In the genomic region with DNA sequence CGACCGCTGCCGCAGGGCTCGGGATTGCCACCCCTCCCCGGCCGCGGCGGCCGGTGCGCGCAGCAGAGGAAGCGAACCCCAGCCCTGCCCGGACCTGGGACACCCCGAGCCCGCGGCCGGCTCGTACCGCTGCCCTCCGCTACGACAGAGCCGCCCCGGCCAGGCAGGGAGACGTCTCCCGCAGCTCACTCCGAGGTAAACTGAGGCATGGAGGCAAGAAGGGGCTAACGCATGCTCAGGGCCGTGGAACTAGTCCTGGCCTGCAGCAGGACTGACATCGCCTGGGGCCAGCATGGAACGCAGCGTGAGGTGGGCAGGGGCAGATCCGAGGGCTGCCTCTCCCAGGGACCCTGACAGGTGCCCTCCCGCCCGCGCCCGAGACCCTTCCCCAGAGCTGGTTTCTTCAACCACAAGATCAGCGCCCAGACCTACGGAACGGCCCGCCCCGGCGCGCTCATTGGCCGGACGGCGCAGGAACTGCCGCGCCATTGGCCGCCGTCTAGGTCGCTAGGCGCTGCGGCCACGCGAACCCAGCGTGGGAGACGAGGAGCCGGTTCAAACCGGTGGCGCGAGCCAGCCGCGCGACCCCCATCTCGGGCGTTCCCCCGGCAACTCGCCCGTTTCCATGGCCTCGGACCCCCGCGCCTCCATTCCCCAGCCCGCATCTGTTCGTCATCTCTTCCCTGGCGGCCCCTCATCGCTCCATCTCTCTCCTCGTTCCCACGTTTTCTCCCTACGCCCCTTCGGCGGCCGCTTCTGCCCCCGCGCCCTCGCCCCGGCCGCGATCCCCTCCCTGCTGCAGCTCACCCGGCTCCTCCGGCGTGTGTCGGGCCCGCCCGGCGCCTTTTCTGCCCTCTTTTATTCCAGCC, we compare ENCODE assay signal across 8 cellular contexts. TPM values are rescaled to one million over a fixed set of nuclear protein-coding genes. Genes with fewer than 3 reads are reported as not detected.
DNase-seq lines count a peak whose midpoint lies in the region; ATAC-seq, FAIRE-seq and TF ChIP-seq lines count a peak whose summit lies in the region.

A gene (minus strand): TSS at position 848 of the 869 bp plus-strand sequence. CDS start 960 bp downstream, outside the sequence.

- peak within 1 kb of the TSS; percentile 65 for H4K5ac ChIP-seq in H1 (ENCODE audit: insufficient read length, low read depth, low read length)

- no peaks in the 10 kb centered on the region for H3K79me1 ChIP-seq in H1 (ENCODE audit: low read depth, low read length)

- peaks cover 14% of the 10 kb centered on the region for H3K23me2 ChIP-seq in H1 (ENCODE audit: low read depth, low read length)

- H3K4me1 ChIP-seq in H1 (replicated peaks in 1 of 4; ENCODE audit: control insufficient read depth in 3 of 4, insufficient read depth in 4 of 4, low read length in 3 of 4): peaks cover 0 to 7% (median 5%) of the 10 kb centered on the region in 4 experiments; a peak in 6 of 7 replicates

- H2BK12ac ChIP-seq in H1 (ENCODE audit: low read depth, low read length): peak within 1 kb of the TSS; percentile 84; the same call in 1 of the 2 replicates

- H3K23ac ChIP-seq in H1 (ENCODE audit: insufficient read length): no peak within 1 kb of the TSS

- TF ChIP-seq POLR2A in GM19099 (IDR thresholded peaks at IDR 0.05; ENCODE audit: extremely low read depth, insufficient read length, low read depth) (peak; percentile 13), H1 (IDR thresholded peaks at IDR 0.05; ENCODE audit: control extremely low read depth in 1 of 2, low read depth in 2 of 2, low read length in 2 of 2) (no peak; a peak in 1 of 3 replicates)

- CTCF ChIA-PET in H1 (lab: Charles Lee; ENCODE audit: partially characterized antibody): interaction anchor here (0.7 to 14.5 kb wide), 9 partner anchors 9 to 110 kb away, joined by 3 to 146 read pairs (median 4); no protein-coding TSS in a partner anchor

- H3K4me3 ChIP-seq in H1 (ENCODE audit: extremely low read depth in 1 of 4, insufficient read depth in 2 of 4, low read depth in 3 of 4, low read length in 4 of 4): peak within 1 kb of the TSS; percentile 67 to 79 (median 68)

- H2AFZ ChIP-seq in H1 (ENCODE audit: low read length): peak within 1 kb of the TSS; percentile 66; the same call in 1 of the 2 replicates

- peak within 1 kb of the TSS; percentile 93 for H4K91ac ChIP-seq in H1 (replicated peaks; ENCODE audit: insufficient read length, low read length)

- no peak for FAIRE-seq in H1 (lab: Jason Lieb, UNC)

- no peak for TF ChIP-seq EP300 in H1 (IDR thresholded peaks at IDR 0.05; ENCODE audit: borderline replicate concordance in 1 of 2, low read depth in 2 of 2, low read length in 2 of 2)

- H3K18ac ChIP-seq in H1 (ENCODE audit: extremely low read depth, low read length): peak within 1 kb of the TSS; percentile 83

- peaks cover 0 to 4% of the 10 kb centered on the region in 2 experiments for H4K20me1 ChIP-seq in H1 (replicated peaks in 1 of 2; ENCODE audit: control insufficient read depth in 1 of 2, insufficient read depth in 2 of 2, low read length in 2 of 2)

- H2BK15ac ChIP-seq in H1 (ENCODE audit: low read length): 0 out of 2 replicates have a peak within 1 kb of the TSS, but pooled peaks have one; percentile 97

- H3K36me3 ChIP-seq in H1 (ENCODE audit: control insufficient read depth in 2 of 4, insufficient read depth in 4 of 4, low read length in 3 of 4): no peaks in the 10 kb centered on the region

- peak within 1 kb of the TSS; percentile 93 to 100 for H3K4me2 ChIP-seq in H1 (ENCODE audit: insufficient read depth in 1 of 2, low read depth in 2 of 2, low read length in 2 of 2)

- H2AK5ac ChIP-seq in H1 (ENCODE audit: low read depth, low read length): peak within 1 kb of the TSS; percentile 83; the same call in 1 of the 2 replicates

- 0 out of 2 replicates have a peak within 1 kb of the TSS, but pooled peaks have one; percentile 55 for H2BK20ac ChIP-seq in H1 (ENCODE audit: low read length)

- H4K8ac ChIP-seq in H1 (ENCODE audit: extremely low read depth, insufficient read depth, low read length): peak within 1 kb of the TSS; percentile 99

- peak; percentile 62 for ATAC-seq in HG03432 (IDR thresholded peaks at IDR 0.05; ENCODE audit: unreplicated experiment)

- no peak for TF ChIP-seq RAD21 in H1 (IDR thresholded peaks at IDR 0.05 in 1 of 2, conservative IDR thresholded peaks at IDR 0.05 in 1 of 2; ENCODE audit: low read depth in 2 of 2, low read length in 2 of 2)

- POLR2A ChIA-PET in H1 (lab: Charles Lee; ENCODE audit: partially characterized antibody): interaction anchor here (0.8 to 6.2 kb wide), 13 partner anchors 11 to 112 kb away, joined by 3 to 29 read pairs (median 4); a partner anchor contains a TSS

- H3K14ac ChIP-seq in H1 (ENCODE audit: insufficient read length): no peak within 1 kb of the TSS

- H3K27ac ChIP-seq in H1 (ENCODE audit: low read depth, low read length): peak within 1 kb of the TSS; percentile 94

- peak within 1 kb of the TSS; percentile 44 for H3K4ac ChIP-seq in H1 (replicated peaks; ENCODE audit: insufficient read length, low read depth, low read length)

- TF ChIP-seq CTCF in H1 (IDR thresholded peaks at IDR 0.05; ENCODE audit: control extremely low read depth in 1 of 3, insufficient read depth in 1 of 3, low read depth in 1 of 3, low read length in 3 of 3): no peak

- DNase-seq in Ammon's horn (ENCODE audit: low spot score) (peak; percentile 94), NCI-H774 (lab: John Stamatoyannopoulos, UW) (peak; percentile 31), H1 (ENCODE audit: low read depth in 1 of 2, low spot score in 2 of 2) (peak in 1 of 2 experiments; percentile 91), medulla oblongata (ENCODE audit: extremely low spot score) (peak; percentile 91)
- DNase-seq in activated CD8-positive, alpha-beta memory T cell treated with anti-CD3 and anti-CD28 coated beads for 4 hours (ENCODE audit: low read depth in 2 of 2): peak; percentile 38 to 61
- DNase-seq in stimulated activated CD4-positive, alpha-beta T cell treated with anti-CD3 and anti-CD28 coated beads, TNF-alpha, amount 100 ng/mL, for 4 hours (ENCODE audit: low read depth in 3 of 3): peak; percentile 56 to 67 (median 60)

- peaks cover 0 to 13% (median 5%) of the 10 kb centered on the region in 4 experiments; a peak in 5 of 7 replicates for H3K27me3 ChIP-seq in H1 (replicated peaks in 1 of 4; ENCODE audit: control insufficient read depth in 3 of 4, extremely low read depth in 1 of 4, insufficient read depth in 3 of 4, low read length in 3 of 4)

- WGBS in H1 (ENCODE audit: extremely low coverage in 1 of 2, insufficient coverage in 1 of 2, insufficient read length in 1 of 2, insufficient replicate concordance in 2 of 2, low coverage in 1 of 2, low lambda C conversion rate in 2 of 2, missing lambda C conversion rate in 1 of 2), 2 experiments: 2% methylated on average over 63 of the region's 95 CpGs; no CpG with 5 or more reads in 1 of the 2 experiments

- no peaks in the 10 kb centered on the region for H3K9me3 ChIP-seq in H1 (ENCODE audit: insufficient read depth in 2 of 2, low read depth in 1 of 2, low read length in 1 of 2)

- peak within 1 kb of the TSS; percentile 69 for H3K56ac ChIP-seq in H1 (replicated peaks; ENCODE audit: insufficient read length, low read depth, low read length)

- H2BK5ac ChIP-seq in H1 (ENCODE audit: low read depth, low read length): peak within 1 kb of the TSS; percentile 93

- H2BK120ac ChIP-seq in H1 (replicated peaks; ENCODE audit: low read depth, low read length): no peak within 1 kb of the TSS

- peak within 1 kb of the TSS; percentile 81 to 91 (median 82) for H3K9ac ChIP-seq in H1 (replicated peaks in 1 of 4; ENCODE audit: extremely low read depth in 1 of 4, low read depth in 3 of 4, low read length in 3 of 4)

- H3K79me2 ChIP-seq in H1 (ENCODE audit: control insufficient read depth in 1 of 2, insufficient read depth in 2 of 2, low read length in 2 of 2): no peaks in the 10 kb centered on the region

TF ChIP-seq in H1, 55 proteins besides CTCF, POLR2A, EP300 and RAD21 (continues in another document):
- TF ChIP-seq PHF8 (conservative IDR thresholded peaks at IDR 0.05; ENCODE audit: low read depth, low read length): peak; percentile 71
- no peak for TF ChIP-seq NANOG (IDR thresholded peaks at IDR 0.05; ENCODE audit: insufficient read depth, low read depth, low read length, poor library complexity, severe bottlenecking)
- TF ChIP-seq, protein P1, sequence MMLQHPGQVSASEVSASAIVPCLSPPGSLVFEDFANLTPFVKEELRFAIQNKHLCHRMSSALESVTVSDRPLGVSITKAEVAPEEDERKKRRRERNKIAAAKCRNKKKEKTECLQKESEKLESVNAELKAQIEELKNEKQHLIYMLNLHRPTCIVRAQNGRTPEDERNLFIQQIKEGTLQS (IDR thresholded peaks at IDR 0.05; ENCODE audit: insufficient read depth, low read depth, low read length): no peak
- peak; percentile 49 for TF ChIP-seq SAP30 (IDR thresholded peaks at IDR 0.05; ENCODE audit: insufficient read depth, insufficient replicate concordance, low read length)

RNA-seq across cellular contexts. Expression of the gene that starts here (rescaled TPM):
- 6.6 and 7.8 TPM in 2 replicates for total RNA-seq in H1 (2021; fragmentation: NEBNext Ultra II Directional; extraction: Animal tissue kit (Norgen Biotek cat#: 25700))
- 10.5 and 12.6 TPM in 2 replicates for polyA plus RNA-seq in H1 (2011; rRNA removed)
- 7.7 TPM for polyA plus RNA-seq in H1 (2011; cell fraction: cytosol; rRNA removed)
- 9.0 TPM for polyA plus RNA-seq in H1 (2011; cell fraction: nucleus; rRNA removed)
- polyA plus RNA-seq in H1 (2012, experiment 1 of 2): 8.7 to 10.6 TPM (median 9.4 TPM) in 4 replicates
- 9.0 TPM for polyA plus RNA-seq in H1 (2012, experiment 2 of 2)
- 9.4 TPM for polyA plus RNA-seq in H1 (2013, experiment 1 of 2)
- 9.7 TPM for polyA plus RNA-seq in H1 (2013, experiment 2 of 2)
- 7.8 and 10.8 TPM in 2 replicates for polyA minus RNA-seq in H1 (2011; rRNA and poly(A)+ RNA removed)
- 10.0 TPM for polyA minus RNA-seq in H1 (2011; cell fraction: cytosol; rRNA and poly(A)+ RNA removed)
- polyA minus RNA-seq in H1 (2011; cell fraction: nucleus; rRNA and poly(A)+ RNA removed): 8.6 TPM
